Comparison of ENCODE assay signal across 26 cellular contexts in the genomic region with DNA sequence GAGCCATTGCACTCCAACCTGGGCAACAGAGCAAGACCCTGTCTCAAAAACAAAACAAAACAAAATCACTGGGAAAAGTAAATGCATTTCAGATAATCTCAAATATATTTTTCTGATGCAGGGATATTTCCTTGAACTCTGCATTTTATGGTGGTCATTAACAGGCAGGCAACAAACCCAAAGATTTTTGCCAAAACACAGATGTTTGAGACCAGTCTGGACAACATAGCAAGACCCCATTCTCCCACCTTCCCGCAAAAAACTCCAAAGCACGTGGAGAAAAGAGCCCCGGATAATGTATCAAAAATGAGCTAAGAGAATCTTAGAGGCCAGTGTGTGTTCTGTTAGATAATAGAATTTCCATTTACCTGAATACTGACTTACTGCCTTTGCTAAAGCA. TPM values are rescaled to one million over a fixed set of nuclear protein-coding genes. Genes with fewer than 3 reads are reported as not detected.
A peak's percentile ranks its signal among the peaks of the same experiment; 100 is the strongest.
DNase-seq lines count a peak whose midpoint lies in the region; ATAC-seq, FAIRE-seq and TF ChIP-seq lines count a peak whose summit lies in the region.
"Had no signal": no experiment of that assay in that cellular context is flagged by ENCODE, and none has a peak within 500 bp of the region (broad histone marks: within the 10 kb centered on the region; RNA-seq: fewer than 3 reads in every experiment).

No MANE protein-coding gene starts in this region.

- POLR2A ChIA-PET in HEK293 (lab: Yijun Ruan, JAX) (no interaction called here), K562 (lab: Yijun Ruan, JAX) (no interaction called here)

- H3K9me3 Mint-ChIP-seq in osteocyte (ENCODE audit: unreplicated experiment): no peaks in the 10 kb centered on the region
- H3K9me3 Mint-ChIP-seq: CD14-positive monocyte; CD4-positive, alpha-beta memory T cell; CD4-positive, CD25-positive, alpha-beta regulatory T cell; CD8-positive, alpha-beta memory T cell had no signal

- TF ChIP-seq RAD21 in K562 (CRISPR knock-in tag; conservative IDR thresholded peaks at IDR 0.05 in 1 of 2, IDR thresholded peaks at IDR 0.05 in 1 of 2): no peak

- H3K27me3 ChIP-seq in K562 (ENCODE audit: control insufficient read depth in 2 of 2, insufficient read depth in 2 of 2, low read length in 2 of 2): no peaks in the 10 kb centered on the region
- H3K27me3 ChIP-seq: BE2C, BLaER1 had no signal

- no peak overlapping the region for H3K27ac Mint-ChIP-seq in osteocyte (ENCODE audit: unreplicated experiment)

- H3K4me1 Mint-ChIP-seq in osteocyte (ENCODE audit: unreplicated experiment): peaks cover 7% of the 10 kb centered on the region
- H3K4me1 Mint-ChIP-seq: CD14-positive monocyte had no signal

- 90% methylated on average over 3 of the region's 3 CpGs for WGBS in K562 (ENCODE audit: insufficient coverage, low coverage, missing lambda C conversion rate)

- no peak for TF ChIP-seq CTCF in HEK293 (tag by site-specific recombination; IDR thresholded peaks at IDR 0.05)
- TF ChIP-seq CTCF in K562 (IDR thresholded peaks at IDR 0.05 in 2 of 3, conservative IDR thresholded peaks at IDR 0.05 in 1 of 3; ENCODE audit: insufficient read depth in 2 of 3, low read depth in 1 of 3, low read length in 3 of 3): no peak
- TF ChIP-seq CTCF in osteocyte (IDR thresholded peaks at IDR 0.05): no peak

- no peak for DNase-seq in K562 (ENCODE audit: extremely low read depth in 1 of 4, low spot score in 3 of 4)
- peak; percentile 11 for DNase-seq in osteocyte (ENCODE audit: extremely low spot score, unreplicated experiment)
- no peak for DNase-seq in NCI-H146 treated with DMSO at 0.1 percent for 48 hours (lab: John Stamatoyannopoulos, UW; ENCODE audit: unreplicated experiment)
- DNase-seq: 8988T; ACHN; BE2C; C1 segment of cervical spinal cord; CD4-positive, alpha-beta memory T cell; CD4-positive, CD25-positive, alpha-beta regulatory T cell; CD8-positive, alpha-beta memory T cell; COR-L47; DMS 273 treated with DMSO at 0.1 percent for 48 hours; DMS153; DMS53; DMS79; DND-41; EL; GDM1 had no signal

- no peaks in the 10 kb centered on the region for H3K9me1 ChIP-seq in K562 (ENCODE audit: control insufficient read depth, insufficient read depth, low read length)

- H3K4me2 ChIP-seq in K562 (ENCODE audit: insufficient read depth, low read length): no peak overlapping the region
- H3K4me2 ChIP-seq: BLaER1 had no signal

- no peak for TF ChIP-seq POLR2A in K562 (conservative IDR thresholded peaks at IDR 0.05)

- no peaks in the 10 kb centered on the region for H3K4me1 ChIP-seq in HEK293 (ENCODE audit: control insufficient read depth, insufficient read depth, low read length)
- H3K4me1 ChIP-seq in K562 (replicated peaks in 1 of 2; ENCODE audit: control insufficient read depth in 2 of 2, insufficient read depth in 2 of 2, low read length in 2 of 2): peaks cover 4 to 5% of the 10 kb centered on the region in 2 experiments; a peak in 2 of 5 replicates
- H3K4me1 ChIP-seq: BLaER1 had no signal

- no peaks in the 10 kb centered on the region for H3K27me3 Mint-ChIP-seq in osteocyte (ENCODE audit: unreplicated experiment)
- H3K27me3 Mint-ChIP-seq: CD4-positive, alpha-beta memory T cell; CD4-positive, CD25-positive, alpha-beta regulatory T cell; CD8-positive, alpha-beta memory T cell had no signal

- CTCF ChIA-PET in HEK293 (lab: Yijun Ruan, JAX): interaction anchor here (0.5 to 1.9 kb wide), 3 partner anchors 11 to 122 kb away, joined by 3 to 9 read pairs (median 3); no protein-coding TSS in a partner anchor
- CTCF ChIA-PET in K562 (lab: Yijun Ruan, JAX; ENCODE audit: low intra/inter-chr PET ratio): no interaction called here

- no peak for TF ChIP-seq EP300 in K562 (IDR thresholded peaks at IDR 0.05; ENCODE audit: low read length)

- no peaks in the 10 kb centered on the region for H4K20me1 ChIP-seq in K562 (replicated peaks; ENCODE audit: control insufficient read depth, insufficient read depth, low read length)
- H4K20me1 ChIP-seq: BLaER1 had no signal

- ATAC-seq in K562: no peak
- ATAC-seq in GM21723 (IDR thresholded peaks at IDR 0.05; ENCODE audit: unreplicated experiment): no peak
- ATAC-seq: GM12878 had no signal

- no peak overlapping the region for H3K9ac ChIP-seq in K562 (ENCODE audit: insufficient read depth in 1 of 2, low read depth in 2 of 2, low read length in 2 of 2)
- H3K9ac ChIP-seq: BLaER1 had no signal

- peaks cover 32% of the 10 kb centered on the region for H3K36me3 Mint-ChIP-seq in osteocyte (ENCODE audit: unreplicated experiment)

- intact Hi-C loops in K562 (cut with micrococcal nuclease): no loop called here

- in situ Hi-C loops in K562 (cut with MboI): no loop called here

- no peak overlapping the region for H2AFZ ChIP-seq in K562 (ENCODE audit: low read depth, low read length)

- H3K27ac ChIP-seq in HEK293 (ENCODE audit: extremely low read depth, low read depth, low read length) (no peak overlapping the region), K562 (ENCODE audit: extremely low read depth, low read depth, low read length) (no peak overlapping the region)
- H3K27ac ChIP-seq: BLaER1 had no signal

- no peaks in the 10 kb centered on the region for H3K79me2 ChIP-seq in K562 (ENCODE audit: control insufficient read depth, insufficient read depth, low read length)

- H3K4me3 ChIP-seq in HEK293 (ENCODE audit: low read depth, low read length) (no peak overlapping the region), K562 (no peak overlapping the region)
- H3K4me3 ChIP-seq: BLaER1, GM12878 had no signal

- no TSS peak for BruUV-seq in K562 (replicated peaks; lab: Mats Ljungman, UMichigan)

- H3K9me3 ChIP-seq in HEK293 (ENCODE audit: control insufficient read depth, insufficient read depth, low read depth, low read length) (no peaks in the 10 kb centered on the region), K562 (replicated peaks; ENCODE audit: control insufficient read depth, insufficient read depth, low read depth, low read length) (no peaks in the 10 kb centered on the region)
- H3K9me3 ChIP-seq: BE2C, BLaER1 had no signal

- H3K4me3 Mint-ChIP-seq in osteocyte (ENCODE audit: unreplicated experiment): no peak overlapping the region
- H3K4me3 Mint-ChIP-seq: CD14-positive monocyte; CD4-positive, alpha-beta memory T cell; CD8-positive, alpha-beta memory T cell had no signal

- no peak for FAIRE-seq in K562 (lab: Jason Lieb, UNC)
- FAIRE-seq: A204.1, GM12878, GM12892, GM19239 had no signal

- H3K36me3 ChIP-seq in HEK293 (ENCODE audit: control insufficient read depth in 2 of 2, insufficient read depth in 1 of 2, low read length in 2 of 2): peaks cover 5 to 56% of the 10 kb centered on the region in 2 experiments; a peak in 2 of 3 replicates
- peaks cover 48% of the 10 kb centered on the region; the same call in 2 of the 3 replicates for H3K36me3 ChIP-seq in K562 (ENCODE audit: control insufficient read depth, insufficient read depth, low read length)
- H3K36me3 ChIP-seq: BE2C had no signal

TF ChIP-seq in HEK293, 187 proteins besides CTCF, POLR2A, EP300 and RAD21:
- TF ChIP-seq ZNF121 (tag by site-specific recombination; IDR thresholded peaks at IDR 0.05) (0 out of 2 replicates have a peak, but pooled peaks have one; percentile 18), ZNF394 (tag by site-specific recombination; IDR thresholded peaks at IDR 0.05; ENCODE audit: borderline replicate concordance) (no peak)

TF ChIP-seq in K562, 482 proteins besides CTCF, POLR2A, EP300 and RAD21 (continues in another document):
- TF ChIP-seq ZFP36 (IDR thresholded peaks at IDR 0.05; ENCODE audit: low read depth, low read length, partially characterized antibody) (no peak), ARID1B (IDR thresholded peaks at IDR 0.05) (no peak), ZNF121 (CRISPR knock-in tag; conservative IDR thresholded peaks at IDR 0.05) (peak; percentile 55), ZNF253 (CRISPR knock-in tag; conservative IDR thresholded peaks at IDR 0.05) (no peak), ELF2 (CRISPR knock-in tag; IDR thresholded peaks at IDR 0.05) (no peak), BCOR (IDR thresholded peaks at IDR 0.05) (no peak)

RNA-seq across cellular contexts. Expression of gene SLC9A8, which starts 44.3 kb away (rescaled TPM):
- total RNA-seq in K562 (2011; cell fraction: chromatin; rRNA removed; ENCODE audit: low replicate concordance): 30.2 and 34.7 TPM in 2 replicates
- total RNA-seq in K562 (2011; cell fraction: nucleolus; rRNA removed): 26.8 and 36.1 TPM in 2 replicates
- total RNA-seq in K562 (2011; cell fraction: nucleoplasm; rRNA removed): 19.1 and 25.0 TPM in 2 replicates
- total RNA-seq in K562 (2014; rRNA removed) (5.0 and 11.7 TPM in 2 replicates), K562 (2014; rRNA removed; fragmentation: Illumina TruSeq; extraction: Trizol) (4.9 and 5.9 TPM in 2 replicates), K562 (2015; rRNA removed; fragmentation: Illumina TruSeq; extraction: Trizol) (4.9 and 9.7 TPM in 2 replicates), K562 (2021) (8.0 and 8.8 TPM in 2 replicates), osteocyte (9.7 and 10.9 TPM in 2 replicates)
- polyA plus RNA-seq in K562 (2011; rRNA removed) (2.9 and 4.4 TPM in 2 replicates), K562 (2014; fragmentation: Illumina TruSeq; extraction: Trizol) (5.7 and 6.3 TPM in 2 replicates), K562 (2014; fragmentation: Nextera tagmentation; extraction: Ambion mirVana) (under 1 TPM; 0.56 to 0.76 TPM), K562 (2014; rRNA removed) (4.7 and 5.4 TPM in 2 replicates)
- polyA plus RNA-seq in K562 (2011; cell fraction: cytosol; rRNA removed): 2.6 TPM in 2 replicates
- polyA plus RNA-seq in K562 (2011; cell fraction: nucleus; rRNA removed): 16.6 and 24.2 TPM in 2 replicates
- polyA plus RNA-seq in K562 (2012): 5.3 and 9.7 TPM in 2 replicates
- polyA minus RNA-seq in K562 (2011; rRNA and poly(A)+ RNA removed): 16.2 and 17.9 TPM in 2 replicates
- 1.8 and 3.2 TPM in 2 replicates for polyA minus RNA-seq in K562 (2011; cell fraction: cytosol; rRNA and poly(A)+ RNA removed)
- 17.5 and 25.3 TPM in 2 replicates for polyA minus RNA-seq in K562 (2011; cell fraction: nucleus; rRNA and poly(A)+ RNA removed)

RNA-seq across cellular contexts. Expression of gene SPATA2, which starts 58.4 kb away (rescaled TPM):
- 8.9 and 19.4 TPM in 2 replicates for total RNA-seq in K562 (2011; cell fraction: chromatin; rRNA removed; ENCODE audit: low replicate concordance)
- 11.3 and 13.7 TPM in 2 replicates for total RNA-seq in K562 (2011; cell fraction: nucleolus; rRNA removed)
- 8.9 and 10.6 TPM in 2 replicates for total RNA-seq in K562 (2011; cell fraction: nucleoplasm; rRNA removed)
- total RNA-seq in K562 (2014; rRNA removed) (2.6 and 2.7 TPM in 2 replicates), K562 (2014; rRNA removed; fragmentation: Illumina TruSeq; extraction: Trizol) (2.2 and 2.5 TPM in 2 replicates), K562 (2015; rRNA removed; fragmentation: Illumina TruSeq; extraction: Trizol) (2.6 and 2.7 TPM in 2 replicates), K562 (2021) (8.0 and 8.2 TPM in 2 replicates), osteocyte (6.6 and 7.1 TPM in 2 replicates)
- polyA plus RNA-seq in K562 (2011; rRNA removed) (3.8 and 7.3 TPM in 2 replicates), K562 (2014; fragmentation: Illumina TruSeq; extraction: Trizol) (5.0 and 6.7 TPM in 2 replicates), K562 (2014; fragmentation: Nextera tagmentation; extraction: Ambion mirVana) (under 1 TPM; 0.46 to 0.59 TPM), K562 (2014; rRNA removed) (3.2 and 4.0 TPM in 2 replicates)
- polyA plus RNA-seq in K562 (2011; cell fraction: cytosol; rRNA removed): 5.4 and 6.6 TPM in 2 replicates
- polyA plus RNA-seq in K562 (2011; cell fraction: nucleus; rRNA removed): 6.0 and 6.9 TPM in 2 replicates
- polyA plus RNA-seq in K562 (2012): 4.3 and 4.6 TPM in 2 replicates
- polyA minus RNA-seq in K562 (2011; rRNA and poly(A)+ RNA removed): 3.8 and 4.3 TPM in 2 replicates
- polyA minus RNA-seq in K562 (2011; cell fraction: cytosol; rRNA and poly(A)+ RNA removed): 3.8 and 4.3 TPM in 2 replicates
- 3.0 and 3.8 TPM in 2 replicates for polyA minus RNA-seq in K562 (2011; cell fraction: nucleus; rRNA and poly(A)+ RNA removed)

Comparison
In these comparisons a context has a peak if more than half of its experiments do, and no peak if none do; other contexts are left out.
1. Of the 44 proteins assayed by ChIP-seq in both K562 and HEK293: peak only in K562: none; only in HEK293: none; in both: ZNF121; in neither: 43.